Comparison of ENCODE assay signal across 8 cellular contexts in the genomic region with DNA sequence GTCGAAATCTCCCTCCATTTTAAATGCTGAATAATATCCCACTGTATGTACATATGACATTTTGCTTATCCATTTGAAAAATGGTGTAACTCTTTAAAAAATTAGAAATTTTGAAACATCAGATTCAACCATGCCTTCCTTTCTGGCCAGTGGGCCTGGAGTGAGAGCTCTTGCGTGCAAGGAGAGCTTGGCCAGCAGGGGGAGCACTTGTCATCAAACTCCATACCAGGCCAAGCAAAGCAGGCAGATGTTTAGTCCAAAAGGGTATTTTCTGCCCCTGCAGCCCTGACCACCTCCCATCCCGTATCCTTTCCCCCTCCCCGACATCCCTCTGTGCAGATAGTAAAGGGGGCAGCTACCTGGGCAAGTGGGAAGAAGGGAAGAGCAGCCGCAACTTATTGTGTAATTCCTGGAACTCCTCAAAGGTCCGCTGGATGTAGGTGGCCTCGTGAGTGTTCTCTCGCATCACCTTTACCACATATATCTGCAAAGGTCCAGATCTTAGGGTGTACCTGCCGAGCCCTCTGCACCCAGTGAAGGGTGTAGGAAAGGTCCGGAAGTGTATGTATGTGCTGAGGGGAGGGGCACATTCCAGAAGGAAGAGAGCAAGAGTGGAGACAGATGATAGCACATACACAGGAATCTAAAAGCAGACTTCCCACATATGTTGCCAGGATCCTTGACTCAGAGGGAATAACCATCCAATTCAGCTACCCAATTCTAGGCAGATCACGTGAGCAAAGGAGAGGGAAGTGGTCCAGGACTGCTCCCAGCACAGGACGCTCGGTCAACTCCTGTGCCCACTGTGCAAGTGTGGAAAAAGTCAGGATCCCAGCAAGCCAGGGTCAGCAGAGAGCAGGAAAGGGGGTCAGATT. TPM values are rescaled to one million over a fixed set of nuclear protein-coding genes. Genes with fewer than 3 reads are reported as not detected.
DNase-seq lines count a peak whose midpoint lies in the region; ATAC-seq and TF ChIP-seq lines count a peak whose summit lies in the region.

No MANE protein-coding gene starts in this region.

- H3F3A ChIP-seq in neural progenitor cell (ENCODE audit: low read depth) = no peaks in the 10 kb centered on the region

- TF ChIP-seq POLR2A in stomach (IDR thresholded peaks at IDR 0.05) = no peak

- H3K9me3 ChIP-seq in neural progenitor cell (ENCODE audit: low read depth) = no peaks in the 10 kb centered on the region
- H3K9me3 ChIP-seq in stomach = no peaks in the 10 kb centered on the region

- no peak overlapping the region for H3K9ac ChIP-seq in neural progenitor cell

- no peaks in the 10 kb centered on the region for H3K27me3 ChIP-seq in neural progenitor cell
- H3K27me3 ChIP-seq in stomach = no peaks in the 10 kb centered on the region

- H3K36me3 Mint-ChIP-seq in activated T-helper 1 cell treated with anti-CD3 and anti-CD28 coated beads, Interleukin-12 subunit alpha, Interleukin-12 subunit beta, Interleukin-2, Interleukin-4 antibody, amounts not matched to agents 30 ng/mL and 10 ng/mL and 1 ng/mL, durations not matched to agents 14 hours and 24 hours and 36 hours (ENCODE audit: low read depth) = peaks cover 40% of the 10 kb centered on the region
- peaks cover 43% of the 10 kb centered on the region for H3K36me3 Mint-ChIP-seq in neural progenitor cell

- no peaks in the 10 kb centered on the region for H3K4me1 ChIP-seq in neural progenitor cell
- peaks cover 7 to 37% (median 25%) of the 10 kb centered on the region in 4 donors for H3K4me1 ChIP-seq in stomach

- H3K27me3 Mint-ChIP-seq in activated T-helper 1 cell treated with anti-CD3 and anti-CD28 coated beads, Interleukin-12 subunit alpha, Interleukin-12 subunit beta, Interleukin-2, Interleukin-4 antibody, amounts not matched to agents 30 ng/mL and 10 ng/mL and 1 ng/mL, durations not matched to agents 14 hours and 24 hours and 36 hours (ENCODE audit: insufficient read depth) = no peaks in the 10 kb centered on the region
- peaks cover 6% of the 10 kb centered on the region for H3K27me3 Mint-ChIP-seq in neural progenitor cell (ENCODE audit: insufficient read depth, low read depth)

- no peaks in the 10 kb centered on the region for H3K79me2 ChIP-seq in neural progenitor cell (ENCODE audit: low read depth)

- no peak overlapping the region for H3K27ac Mint-ChIP-seq in activated T-helper 1 cell treated with anti-CD3 and anti-CD28 coated beads, Interleukin-12 subunit alpha, Interleukin-12 subunit beta, Interleukin-2, Interleukin-4 antibody, amounts not matched to agents 30 ng/mL and 10 ng/mL and 1 ng/mL, durations not matched to agents 14 hours and 24 hours and 36 hours
- peak overlapping the region; percentile 2 for H3K27ac Mint-ChIP-seq in neural progenitor cell

- H3K4me3 ChIP-seq in fibroblast of mammary gland (ENCODE audit: control insufficient read depth, low read depth, low read length) (no peak overlapping the region), neural progenitor cell (no peak overlapping the region), stomach (no peak overlapping the region)

- no peak overlapping the region for H3K27ac ChIP-seq in neural progenitor cell
- peak overlapping the region in 3 of 5 donors; percentile 23 to 55 (median 32) for H3K27ac ChIP-seq in stomach

- H3K4me3 Mint-ChIP-seq in activated T-helper 1 cell treated with anti-CD3 and anti-CD28 coated beads, Interleukin-12 subunit alpha, Interleukin-12 subunit beta, Interleukin-2, Interleukin-4 antibody, amounts not matched to agents 30 ng/mL and 10 ng/mL and 1 ng/mL, durations not matched to agents 14 hours and 24 hours and 36 hours = no peak overlapping the region
- peak overlapping the region; percentile 49 for H3K4me3 Mint-ChIP-seq in neural progenitor cell

- TF ChIP-seq CTCF in fibroblast of mammary gland (conservative IDR thresholded peaks at IDR 0.05; ENCODE audit: control insufficient read depth, insufficient read depth, low read depth, low read length) = peak; percentile 93
- TF ChIP-seq CTCF in neural progenitor cell (IDR thresholded peaks at IDR 0.05) = peak; percentile 96
- TF ChIP-seq CTCF in stomach (IDR thresholded peaks at IDR 0.05) = peak in 5 of 7 experiments; percentile 64 to 95 (median 88)

- no peak overlapping the region for H2AFZ ChIP-seq in neural progenitor cell (replicated peaks)

- 54 to 58% (median 55%) methylated on average over 13 of the region's 13 CpGs for WGBS in stomach, 5 donors

- no peaks in the 10 kb centered on the region for H3K9me3 Mint-ChIP-seq in activated T-helper 1 cell treated with anti-CD3 and anti-CD28 coated beads, Interleukin-12 subunit alpha, Interleukin-12 subunit beta, Interleukin-2, Interleukin-4 antibody, amounts not matched to agents 30 ng/mL and 10 ng/mL and 1 ng/mL, durations not matched to agents 14 hours and 24 hours and 36 hours
- H3K9me3 Mint-ChIP-seq in neural progenitor cell = no peaks in the 10 kb centered on the region

- no peak overlapping the region for H3K4me2 ChIP-seq in neural progenitor cell

- TF ChIP-seq EP300 in Ishikawa (IDR thresholded peaks at IDR 0.05; ENCODE audit: borderline replicate concordance) (no peak), stomach (IDR thresholded peaks at IDR 0.05) (no peak)

- in situ Hi-C loops in Caki2 (cut with HindIII; ENCODE audit: low pct_unique_long_range_greater_than_20kb, low sequenced_read_pairs) = no loop called here

- no peaks in the 10 kb centered on the region for H3K4me1 Mint-ChIP-seq in activated T-helper 1 cell treated with anti-CD3 and anti-CD28 coated beads, Interleukin-12 subunit alpha, Interleukin-12 subunit beta, Interleukin-2, Interleukin-4 antibody, amounts not matched to agents 30 ng/mL and 10 ng/mL and 1 ng/mL, durations not matched to agents 14 hours and 24 hours and 36 hours (ENCODE audit: low read depth)
- no peaks in the 10 kb centered on the region for H3K4me1 Mint-ChIP-seq in neural progenitor cell

- H4K20me1 ChIP-seq in neural progenitor cell (ENCODE audit: low read depth) = peaks cover 3% of the 10 kb centered on the region

- DNase-seq in Caki2 (ENCODE audit: low read depth) (peak; percentile 54), RPMI8226 (peak; percentile 83), fibroblast of mammary gland (ENCODE audit: low read depth) (peak; percentile 80), neural progenitor cell (ENCODE audit: low spot score) (peak; percentile 84), stomach (peak; percentile 89)
- DNase-seq in activated T-helper 1 cell treated with anti-CD3 and anti-CD28 coated beads, Interleukin-12 subunit alpha, Interleukin-12 subunit beta, Interleukin-2, Interleukin-4 antibody, amounts not matched to agents 30 ng/mL and 10 ng/mL and 1 ng/mL, durations not matched to agents 14 hours and 24 hours and 36 hours (ENCODE audit: low spot score) = peak; percentile 58

- ATAC-seq in GM21529 (IDR thresholded peaks at IDR 0.05; ENCODE audit: unreplicated experiment) = no peak

- H3K36me3 ChIP-seq in neural progenitor cell (no peaks in the 10 kb centered on the region), stomach (peaks cover 19 to 96% (median 91%) of the 10 kb centered on the region in 4 donors)

- intact Hi-C loops in activated T-helper 1 cell treated with anti-CD3 and anti-CD28 coated beads, Interleukin-12 subunit alpha, Interleukin-12 subunit beta, Interleukin-2, Interleukin-4 antibody, amounts not matched to agents 30 ng/mL and 10 ng/mL and 1 ng/mL, durations not matched to agents 14 hours and 24 hours and 36 hours (cut with micrococcal nuclease) = loop anchor here (1.0 to 2.0 kb wide), 4 partner anchors 15 to 376 kb away; a partner anchor contains a TSS
- intact Hi-C loops in stomach (cut with DNase I; ENCODE audit: low total_unique reads) = no loop called here

- peak; percentile 77 for TF ChIP-seq RAD21 in Ishikawa (IDR thresholded peaks at IDR 0.05; ENCODE audit: low read depth)

TF ChIP-seq in Ishikawa, 13 proteins besides CTCF, POLR2A, EP300 and RAD21:
- TF ChIP-seq EGR1 (IDR thresholded peaks at IDR 0.05) = no peak
- TF ChIP-seq FOXM1 (IDR thresholded peaks at IDR 0.05; ENCODE audit: borderline replicate concordance, low read depth) = no peak
- TF ChIP-seq YY1 (IDR thresholded peaks at IDR 0.05; ENCODE audit: low read depth) = no peak
- no peak for TF ChIP-seq NFIC (IDR thresholded peaks at IDR 0.05)
- TF ChIP-seq TCF12 (IDR thresholded peaks at IDR 0.05; ENCODE audit: low read depth) = no peak
- TF ChIP-seq CREB1 (IDR thresholded peaks at IDR 0.05; ENCODE audit: low read depth) = no peak
- TF ChIP-seq ZBTB7A (IDR thresholded peaks at IDR 0.05; ENCODE audit: low read depth) = no peak
- no peak for TF ChIP-seq TAF1 (IDR thresholded peaks at IDR 0.05; ENCODE audit: low read depth)
- no peak for TF ChIP-seq TEAD4 (IDR thresholded peaks at IDR 0.05)
- TF ChIP-seq CEBPB (IDR thresholded peaks at IDR 0.05) = no peak
- TF ChIP-seq, protein P1, sequence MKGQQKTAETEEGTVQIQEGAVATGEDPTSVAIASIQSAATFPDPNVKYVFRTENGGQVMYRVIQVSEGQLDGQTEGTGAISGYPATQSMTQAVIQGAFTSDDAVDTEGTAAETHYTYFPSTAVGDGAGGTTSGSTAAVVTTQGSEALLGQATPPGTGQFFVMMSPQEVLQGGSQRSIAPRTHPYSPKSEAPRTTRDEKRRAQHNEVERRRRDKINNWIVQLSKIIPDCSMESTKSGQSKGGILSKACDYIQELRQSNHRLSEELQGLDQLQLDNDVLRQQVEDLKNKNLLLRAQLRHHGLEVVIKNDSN (IDR thresholded peaks at IDR 0.05) = no peak
- TF ChIP-seq, protein P2, sequence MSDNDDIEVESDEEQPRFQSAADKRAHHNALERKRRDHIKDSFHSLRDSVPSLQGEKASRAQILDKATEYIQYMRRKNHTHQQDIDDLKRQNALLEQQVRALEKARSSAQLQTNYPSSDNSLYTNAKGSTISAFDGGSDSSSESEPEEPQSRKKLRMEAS (IDR thresholded peaks at IDR 0.05) = no peak

RNA-seq across cellular contexts. Expression of a gene that starts 19.9 kb away (rescaled TPM):
- 22.6 and 26.1 TPM in 2 replicates for total RNA-seq in Caki2 (2014; rRNA removed; shearing (Covaris generic); ENCODE audit: low replicate concordance)
- 75.8 and 76.2 TPM in 2 replicates for total RNA-seq in activated T-helper 1 cell treated with anti-CD3 and anti-CD28 coated beads, Interleukin-12 subunit alpha, Interleukin-12 subunit beta, Interleukin-2, Interleukin-4 antibody, amounts not matched to agents 30 ng/mL and 10 ng/mL and 1 ng/mL, durations not matched to agents 14 hours and 24 hours and 36 hours
- total RNA-seq in neural progenitor cell (ENCODE audit: low replicate concordance) = 25.0 and 32.7 TPM in 2 replicates
- total RNA-seq in stomach = 10 to 100 TPM; 19.8 to 74.4 (median 51.6) TPM
- 10 to 100 TPM in 1 of 3 donors, 1 to 10 TPM in 2; 6.5 to 11.1 (median 9.3) TPM for polyA plus RNA-seq in stomach
